30 cellular contexts compared by ENCODE assay signal in genomic region chr18:2818281-2818680, GRCh38.
"Had no signal": no experiment of that assay in that cellular context is flagged by ENCODE, and none has a peak within 500 bp of the region (broad histone marks: within the 10 kb centered on the region; RNA-seq: fewer than 3 reads in every experiment).

No MANE protein-coding gene starts in this region.

- H3K36me3 ChIP-seq: brain microvascular endothelial cell, breast epithelium had no signal

- H3K27me3 ChIP-seq: body of pancreas, brain microvascular endothelial cell, breast epithelium had no signal

- H3K4me3 ChIP-seq: body of pancreas, breast epithelium had no signal

- DNase-seq: activated B cell treated with CpG ODN at 0.5 μM for 24 hours; activated CD4-positive, alpha-beta memory T cell treated with anti-CD3 and anti-CD28 coated beads for 36 hours; activated CD4-positive, alpha-beta T cell treated with anti-CD3 and anti-CD28 coated beads for 4 hours; activated CD4-positive, alpha-beta T cell treated with anti-CD3 and anti-CD28 coated beads, Interleukin-2, amount 50 U/mL, for 1 hour; activated CD4-positive, alpha-beta T cell treated with anti-CD3 and anti-CD28 coated beads, Interleukin-2, amount 50 U/mL, for 4 hours; activated CD4-positive, CD25-positive, alpha-beta regulatory T cell treated with anti-CD3 and anti-CD28 coated beads, Interleukin-2, amount 50 U/mL, for 72 hours; activated CD8-positive, alpha-beta memory T cell treated with anti-CD3 and anti-CD28 coated beads, Interleukin-2, amount 50 U/mL, for 4 hours; activated CD8-positive, alpha-beta T cell treated with anti-CD3 and anti-CD28 coated beads for 36 hours; activated effector memory CD4-positive, alpha-beta T cell treated with anti-CD3 and anti-CD28 coated beads, Interleukin-2, amount 50 U/mL, for 16 hours; activated gamma-delta T cell treated with Interleukin-2 at 50 U/mL for 16 hours; activated naive CD4-positive, alpha-beta T cell; activated naive CD4-positive, alpha-beta T cell treated with anti-CD3 and anti-CD28 coated beads for 36 hours; activated naive CD4-positive, alpha-beta T cell treated with anti-CD3 and anti-CD28 coated beads, Interleukin-2, amount 50 U/mL, for 16 hours; activated naive CD8-positive, alpha-beta T cell treated with anti-CD3 and anti-CD28 coated beads for 36 hours; activated T-cell treated with anti-CD3 and anti-CD28 coated beads for 4 hours; activated T-cell treated with anti-CD3 and anti-CD28 coated beads, Interleukin-2, amount 50 U/mL, for 1 hour; activated T-cell treated with anti-CD3 and anti-CD28 coated beads, Interleukin-2, amount 50 U/mL, for 4 hours; activated T-cell treated with anti-CD3 and anti-CD28 coated beads, Interleukin-2, amount 50 U/mL, for 72 hours; amniotic stem cell; aorta; body of pancreas; brain microvascular endothelial cell; central memory CD4-positive, alpha-beta T cell; T-helper 1 cell; T-helper 2 cell; T-helper 9 cell had no signal

- H3K4me1 ChIP-seq: body of pancreas, breast epithelium had no signal

- ATAC-seq: activated CD8-positive, alpha-beta T cell treated with anti-CD3 and anti-CD28 coated beads for 36 hours; activated naive CD4-positive, alpha-beta T cell treated with anti-CD3 and anti-CD28 coated beads, Interleukin-2, amount 50 U/mL, for 72 hours; activated T-cell treated with anti-CD3 and anti-CD28 coated beads, Interleukin-2, amount 50 U/mL, for 4 hours; activated T-cell treated with anti-CD3 and anti-CD28 coated beads, Interleukin-2, amount 50 U/mL, for 72 hours; activated T-helper 17 cell treated with anti-CD3 and anti-CD28 coated beads, Interleukin-2, amount 50 U/mL, for 72 hours; body of pancreas had no signal

- H3K9me3 ChIP-seq: body of pancreas had no signal

- H3K27ac ChIP-seq: body of pancreas, brain microvascular endothelial cell, breast epithelium, VCaP had no signal
